In the genomic region with DNA sequence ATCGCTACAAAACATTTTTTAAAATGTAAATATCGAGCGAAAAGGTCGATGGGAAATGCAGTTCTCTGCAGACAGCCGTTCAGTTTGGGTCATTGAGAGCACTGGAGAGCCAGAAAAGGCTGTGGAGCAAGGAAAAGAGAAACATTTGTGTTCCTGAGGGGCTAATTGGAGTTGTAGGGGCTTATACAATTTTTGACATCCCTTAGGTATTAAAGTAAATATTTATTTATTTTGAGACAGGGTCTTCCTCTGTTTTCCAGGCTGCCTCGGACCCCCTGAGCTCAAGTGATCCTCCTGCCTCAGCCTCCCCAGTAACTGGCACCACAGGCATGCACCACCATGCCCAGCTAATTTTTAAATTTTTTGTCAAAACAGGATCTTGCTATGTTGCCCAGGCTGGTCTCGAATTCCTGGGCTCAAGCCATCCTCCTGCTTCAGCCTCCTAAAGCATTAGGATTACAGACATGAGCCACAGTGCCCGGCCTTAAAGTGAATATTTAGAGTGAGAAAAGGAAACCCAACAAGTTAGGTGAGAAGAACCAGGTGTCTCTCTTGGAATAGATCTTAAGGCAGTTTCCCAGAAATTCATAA, we compare ENCODE assay signal across 8 cellular contexts. TPM values are rescaled to one million over a fixed set of nuclear protein-coding genes. Genes with fewer than 3 reads are reported as not detected.
DNase-seq lines count a peak whose midpoint lies in the region; ATAC-seq and TF ChIP-seq lines count a peak whose summit lies in the region.

No MANE protein-coding gene starts in this region.

- no peaks in the 10 kb centered on the region for H3K4me1 ChIP-seq in mesendoderm (ENCODE audit: control insufficient read depth, low read depth, low read length)

- H3K36me3 Mint-ChIP-seq in CD14-positive monocyte, result peaks cover 5 to 11% of the 10 kb centered on the region in 2 donors

- H3K4me1 Mint-ChIP-seq in CD14-positive monocyte, result peaks cover 75% of the 10 kb centered on the region

- peaks cover 2% of the 10 kb centered on the region for H3K79me2 ChIP-seq in mesendoderm (ENCODE audit: control insufficient read depth, insufficient read depth, low read length)

- no peak overlapping the region for H2BK15ac ChIP-seq in mesendoderm (replicated peaks; ENCODE audit: low read depth)

- no peak overlapping the region for H3K4me2 ChIP-seq in mesendoderm (ENCODE audit: low read length)

- no peak overlapping the region for H3K4ac ChIP-seq in mesendoderm (ENCODE audit: low read depth, low read length)

- no peak overlapping the region for H3K18ac ChIP-seq in mesendoderm (ENCODE audit: low read length)

- H3K27ac Mint-ChIP-seq in CD14-positive monocyte, result peak overlapping the region; percentile 90 to 98 (median 95)

- H2AK5ac ChIP-seq in mesendoderm (ENCODE audit: low read length), result no peak overlapping the region

- no peaks in the 10 kb centered on the region for H3K27me3 ChIP-seq in mesendoderm (ENCODE audit: insufficient read depth, low read length, poor library complexity)

- no peak for DNase-seq in CD14-positive monocyte (ENCODE audit: low spot score)
- no peak for DNase-seq in astrocyte of the cerebellum (ENCODE audit: low read depth)
- DNase-seq in mesendoderm, result no peak
- no peak for DNase-seq in GM13976 (ENCODE audit: low spot score)
- DNase-seq in hippocampal formation (lab: John Stamatoyannopoulos, UW), result no peak
- DNase-seq in anterior cingulate cortex (lab: John Stamatoyannopoulos, UW), result no peak
- DNase-seq in stimulated activated CD4-positive, alpha-beta T cell treated with anti-CD3 and anti-CD28 coated beads, Interleukin-2, amount 100 ng/mL, for 24 hours, result no peak

- intact Hi-C loops in CD14-positive monocyte (cut with micrococcal nuclease), result loop anchor here (2.0 to 5.0 kb wide), 4 partner anchors 18 to 409 kb away; partner anchors contain the start of genes SIPA1L3 (in 2 of the 2), WDR87 (in 2 of the 2), CATSPERG (in 1 of the 2) and EIF3K (in 1 of the 2)

- H3K79me1 ChIP-seq in mesendoderm (ENCODE audit: low read length), result peaks cover 7% of the 10 kb centered on the region

- H3K4me3 ChIP-seq in astrocyte of the cerebellum (ENCODE audit: low read depth, low read length) (peak overlapping the region; percentile 29), mesendoderm (ENCODE audit: low read length) (no peak overlapping the region)

- peak overlapping the region; percentile 77 to 91 for H3K4me3 Mint-ChIP-seq in CD14-positive monocyte

- H3K23ac ChIP-seq in mesendoderm (ENCODE audit: low read length), result no peak overlapping the region

- H4K8ac ChIP-seq in mesendoderm (ENCODE audit: low read depth, low read length), result no peak overlapping the region

- no peak overlapping the region for H3K27ac ChIP-seq in mesendoderm (ENCODE audit: low read depth, low read length)

- H3K9me3 Mint-ChIP-seq in CD14-positive monocyte, result peaks cover 0 to 5% (median 0%) of the 10 kb centered on the region in 7 donors

- H2BK120ac ChIP-seq in mesendoderm (ENCODE audit: low read depth, low read length), result no peak overlapping the region

- no peaks in the 10 kb centered on the region for H3K36me3 ChIP-seq in mesendoderm (ENCODE audit: control insufficient read depth, insufficient read depth, low read length)

- no peak overlapping the region for H2BK5ac ChIP-seq in mesendoderm (ENCODE audit: low read length)

- in situ Hi-C loops in astrocyte of the cerebellum (cut with HindIII; ENCODE audit: low sequenced_read_pairs) (loop anchor here (5.0 kb wide), 1 partner anchor 64 kb away; no protein-coding TSS in a partner anchor), GM13976 (cut with MboI; ENCODE audit: low sequenced_read_pairs, unreplicated experiment) (no loop called here)

- H4K5ac ChIP-seq in mesendoderm (ENCODE audit: low read length), result no peak overlapping the region

- peak overlapping the region; percentile 40 for H3K9ac ChIP-seq in mesendoderm (ENCODE audit: low read length)

- H3K27me3 Mint-ChIP-seq in CD14-positive monocyte (ENCODE audit: low read depth in 3 of 3), result peaks cover 1 to 4% (median 3%) of the 10 kb centered on the region in 3 donors

- TF ChIP-seq CTCF in CD14-positive monocyte (IDR thresholded peaks at IDR 0.05) (no peak), astrocyte of the cerebellum (IDR thresholded peaks at IDR 0.05; ENCODE audit: low read depth, low read length, missing control alignments) (no peak), GM13976 (IDR thresholded peaks at IDR 0.05; ENCODE audit: borderline replicate concordance, control extremely low read depth, extremely low read depth, insufficient read depth, missing control alignments) (no peak)

- WGBS in mesendoderm (ENCODE audit: extremely low coverage, insufficient coverage, low lambda C conversion rate), result no CpG with 5 or more reads among the region's 8 CpGs

- peak; percentile 7 for ATAC-seq in HG03025 (IDR thresholded peaks at IDR 0.05; ENCODE audit: low FRiP score, unreplicated experiment)

- H3K56ac ChIP-seq in mesendoderm (ENCODE audit: low read length), result peak overlapping the region; percentile 25

RNA-seq across cellular contexts. Expression of gene YIF1B, which starts 0.8 kb away (rescaled TPM):
- polyA plus RNA-seq in CD14-positive monocyte, result 10 to 100 TPM; 79.4 to 90.5 TPM
- polyA plus RNA-seq in mesendoderm (2013, experiment 1 of 2), result 47.5 TPM
- polyA plus RNA-seq in mesendoderm (2013, experiment 2 of 2), result 49.6 TPM

RNA-seq across cellular contexts. Expression of gene KCNK6, which starts 3.1 kb away (rescaled TPM):
- polyA plus RNA-seq in CD14-positive monocyte, result 1 to 10 TPM; 7.3 to 8.7 TPM
- polyA plus RNA-seq in mesendoderm (2013, experiment 1 of 2), result 4.2 TPM
- polyA plus RNA-seq in mesendoderm (2013, experiment 2 of 2), result 4.0 TPM

RNA-seq across cellular contexts. Expression of gene C19orf33, which starts 12.5 kb away (rescaled TPM):
- under 1 TPM; 0.69 to 0.73 TPM for polyA plus RNA-seq in CD14-positive monocyte
- 13.7 TPM for polyA plus RNA-seq in mesendoderm (2013, experiment 1 of 2)
- polyA plus RNA-seq in mesendoderm (2013, experiment 2 of 2), result 14.0 TPM

RNA-seq across cellular contexts. Expression of gene CATSPERG, which starts 19.1 kb away (rescaled TPM):
- 1 to 10 TPM; 3.9 to 4.6 TPM for polyA plus RNA-seq in CD14-positive monocyte
- polyA plus RNA-seq in mesendoderm (2013, experiment 1 of 2), result 0.07 TPM
- 0.20 TPM for polyA plus RNA-seq in mesendoderm (2013, experiment 2 of 2)

RNA-seq across cellular contexts. Expression of gene SPINT2, which starts 52.2 kb away (rescaled TPM):
- 100 to 1,000 TPM; 114 to 139 TPM for polyA plus RNA-seq in CD14-positive monocyte
- polyA plus RNA-seq in mesendoderm (2013, experiment 1 of 2), result 134 TPM
- 134 TPM for polyA plus RNA-seq in mesendoderm (2013, experiment 2 of 2)
